Comparison of ENCODE assay signal across 10 cellular contexts in the genomic region with DNA sequence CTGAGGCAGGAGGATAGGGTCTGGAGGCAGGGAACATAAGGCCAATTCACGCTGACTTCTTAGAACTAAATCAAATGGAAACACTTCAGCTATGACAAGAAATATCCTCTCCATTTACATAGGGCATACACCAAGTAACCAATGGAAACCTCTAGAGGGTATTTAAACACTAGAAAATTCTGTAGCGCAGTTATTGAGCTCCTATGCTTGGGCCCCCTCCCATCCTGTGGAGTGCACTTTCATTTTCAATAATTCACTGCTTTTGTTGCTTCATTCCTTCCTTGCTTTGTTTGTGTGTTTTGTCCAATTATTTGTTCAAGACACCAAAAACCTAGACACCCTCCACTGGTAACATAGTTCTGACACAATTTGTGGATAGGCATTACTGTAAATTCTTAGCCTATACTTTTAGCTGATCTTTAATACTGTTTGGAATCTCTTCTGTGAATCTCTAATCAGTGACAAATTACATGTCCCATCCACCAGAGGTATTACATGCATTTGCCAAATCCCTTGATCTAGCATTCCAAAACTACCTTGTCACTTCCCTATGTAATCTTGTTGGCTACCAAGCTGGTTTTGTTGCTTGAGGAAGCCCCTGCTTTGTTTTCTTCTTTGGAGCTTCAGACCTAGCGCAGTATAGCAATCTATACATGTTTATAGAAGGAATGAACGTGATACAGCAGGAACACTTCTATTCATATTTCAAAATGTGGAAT.
DNase-seq lines count a peak whose midpoint lies in the region; ATAC-seq lines count a peak whose summit lies in the region.
"Had no signal": no experiment of that assay in that cellular context is flagged by ENCODE, and none has a peak within 500 bp of the region (broad histone marks: within the 10 kb centered on the region; RNA-seq: fewer than 3 reads in every experiment).

No MANE protein-coding gene starts in this region.

- H3K9me3 ChIP-seq in naive thymus-derived CD4-positive, alpha-beta T cell (ENCODE audit: control insufficient read depth in 2 of 3, low read length in 3 of 3): no peaks in the 10 kb centered on the region
- H3K9me3 ChIP-seq in SJCRH30 (replicated peaks): no peaks in the 10 kb centered on the region
- H3K9me3 ChIP-seq: ascending aorta had no signal

- H3K36me3 Mint-ChIP-seq in activated CD4-positive, alpha-beta memory T cell treated with anti-CD3 and anti-CD28 coated beads, Interleukin-2, amount 10 ng/mL, durations not matched to agents 7 days and 5 days (ENCODE audit: low read depth): peaks cover 51% of the 10 kb centered on the region
- H3K36me3 Mint-ChIP-seq in naive thymus-derived CD4-positive, alpha-beta T cell: peaks cover 0 to 36% (median 11%) of the 10 kb centered on the region in 5 donors

- ATAC-seq in GM18861 (IDR thresholded peaks at IDR 0.05; ENCODE audit: unreplicated experiment) (peak; percentile 30), HG02763 (IDR thresholded peaks at IDR 0.05; ENCODE audit: unreplicated experiment) (peak; percentile 41), GM21526 (IDR thresholded peaks at IDR 0.05; ENCODE audit: low FRiP score, unreplicated experiment) (no peak)
- peak; percentile 46 for ATAC-seq in naive thymus-derived CD4-positive, alpha-beta T cell

- peak overlapping the region; percentile 65 for H3K4me3 Mint-ChIP-seq in activated CD4-positive, alpha-beta memory T cell treated with anti-CD3 and anti-CD28 coated beads, Interleukin-2, amount 10 ng/mL, durations not matched to agents 7 days and 5 days
- peak overlapping the region in 8 of 10 donors; percentile 24 to 69 (median 48) for H3K4me3 Mint-ChIP-seq in naive thymus-derived CD4-positive, alpha-beta T cell

- H3K4me1 Mint-ChIP-seq in activated CD4-positive, alpha-beta memory T cell treated with anti-CD3 and anti-CD28 coated beads, Interleukin-2, amount 10 ng/mL, durations not matched to agents 7 days and 5 days: peaks cover 74% of the 10 kb centered on the region
- H3K4me1 Mint-ChIP-seq in naive thymus-derived CD4-positive, alpha-beta T cell: peaks cover 21 to 70% (median 68%) of the 10 kb centered on the region in 7 donors

- H3K27ac ChIP-seq in naive thymus-derived CD4-positive, alpha-beta T cell (ENCODE audit: low read depth, low read length): no peak overlapping the region
- H3K27ac ChIP-seq in SJCRH30: no peak overlapping the region
- H3K27ac ChIP-seq: ascending aorta had no signal

- H3K4me1 ChIP-seq in naive thymus-derived CD4-positive, alpha-beta T cell (ENCODE audit: control insufficient read depth in 2 of 2, insufficient read depth in 2 of 2, low read length in 2 of 2): peaks cover 6 to 14% of the 10 kb centered on the region in 2 donors
- no peaks in the 10 kb centered on the region for H3K4me1 ChIP-seq in SJCRH30
- H3K4me1 ChIP-seq: ascending aorta had no signal

- H3K9me3 Mint-ChIP-seq in activated CD4-positive, alpha-beta memory T cell treated with anti-CD3 and anti-CD28 coated beads, Interleukin-2, amount 10 ng/mL, durations not matched to agents 7 days and 5 days: no peaks in the 10 kb centered on the region
- H3K9me3 Mint-ChIP-seq in naive thymus-derived CD4-positive, alpha-beta T cell: no peaks in the 10 kb centered on the region

- H3K27ac Mint-ChIP-seq in activated CD4-positive, alpha-beta memory T cell treated with anti-CD3 and anti-CD28 coated beads, Interleukin-2, amount 10 ng/mL, durations not matched to agents 7 days and 5 days: peak overlapping the region; percentile 88
- peak overlapping the region; percentile 0 to 90 (median 45) for H3K27ac Mint-ChIP-seq in naive thymus-derived CD4-positive, alpha-beta T cell

- intact Hi-C loops in naive thymus-derived CD4-positive, alpha-beta T cell (cut with micrococcal nuclease): loop anchor here (1.0 to 5.0 kb wide), 7 partner anchors 12 to 304 kb away; partner anchors contain the start of gene FAM174A (in 1 of the 2)

- peak overlapping the region; percentile 9 for H3K4me3 ChIP-seq in naive thymus-derived CD4-positive, alpha-beta T cell (ENCODE audit: low read length)
- no peak overlapping the region for H3K4me3 ChIP-seq in SJCRH30
- H3K4me3 ChIP-seq: ascending aorta had no signal

- H3K27me3 Mint-ChIP-seq in activated CD4-positive, alpha-beta memory T cell treated with anti-CD3 and anti-CD28 coated beads, Interleukin-2, amount 10 ng/mL, durations not matched to agents 7 days and 5 days: no peaks in the 10 kb centered on the region
- no peaks in the 10 kb centered on the region for H3K27me3 Mint-ChIP-seq in naive thymus-derived CD4-positive, alpha-beta T cell

- no peaks in the 10 kb centered on the region for H3K36me3 ChIP-seq in naive thymus-derived CD4-positive, alpha-beta T cell (ENCODE audit: control insufficient read depth in 2 of 3, insufficient read depth in 3 of 3, low read length in 3 of 3)
- no peaks in the 10 kb centered on the region for H3K36me3 ChIP-seq in SJCRH30
- H3K36me3 ChIP-seq: ascending aorta had no signal

- no peaks in the 10 kb centered on the region for H3K27me3 ChIP-seq in naive thymus-derived CD4-positive, alpha-beta T cell (ENCODE audit: control insufficient read depth in 2 of 2, insufficient read depth in 2 of 2, low read length in 2 of 2)
- no peaks in the 10 kb centered on the region for H3K27me3 ChIP-seq in SJCRH30
- H3K27me3 ChIP-seq: ascending aorta had no signal

- no peak for DNase-seq in activated CD4-positive, alpha-beta memory T cell treated with anti-CD3 and anti-CD28 coated beads, Interleukin-2, amount 10 ng/mL, durations not matched to agents 7 days and 5 days
- DNase-seq in naive thymus-derived CD4-positive, alpha-beta T cell: no peak
- DNase-seq in germinal center (ENCODE audit: low spot score) (no peak), RPMI8226 (no peak), SJCRH30 (no peak)
- DNase-seq: NCI-H2171 treated with DMSO at 0.1 percent for 48 hours had no signal

- CTCF ChIA-PET in activated CD4-positive, alpha-beta memory T cell treated with anti-CD3 and anti-CD28 coated beads, Interleukin-2, amount 10 ng/mL, durations not matched to agents 7 days and 5 days (lab: Charles Lee): interaction anchor here (0.9 to 4.1 kb wide), 5 partner anchors 10 to 61 kb away, joined by 4 to 26 read pairs (median 4); partner anchors contain the start of gene ST8SIA4
- CTCF ChIA-PET in naive thymus-derived CD4-positive, alpha-beta T cell (lab: Charles Lee): no interaction called here

- POLR2A ChIA-PET in activated CD4-positive, alpha-beta memory T cell treated with anti-CD3 and anti-CD28 coated beads, Interleukin-2, amount 10 ng/mL, durations not matched to agents 7 days and 5 days (lab: Charles Lee): interaction anchor here (1.3 to 12.0 kb wide), 9 partner anchors 11 to 61 kb away, joined by 4 to 189 read pairs (median 7); partner anchors contain the start of gene ST8SIA4
- POLR2A ChIA-PET in naive thymus-derived CD4-positive, alpha-beta T cell (lab: Charles Lee): interaction anchor here (0.8 to 1.5 kb wide), 2 partner anchors 16 to 60 kb away, joined by 3 to 4 read pairs; no protein-coding TSS in a partner anchor
